In the genomic region with DNA sequence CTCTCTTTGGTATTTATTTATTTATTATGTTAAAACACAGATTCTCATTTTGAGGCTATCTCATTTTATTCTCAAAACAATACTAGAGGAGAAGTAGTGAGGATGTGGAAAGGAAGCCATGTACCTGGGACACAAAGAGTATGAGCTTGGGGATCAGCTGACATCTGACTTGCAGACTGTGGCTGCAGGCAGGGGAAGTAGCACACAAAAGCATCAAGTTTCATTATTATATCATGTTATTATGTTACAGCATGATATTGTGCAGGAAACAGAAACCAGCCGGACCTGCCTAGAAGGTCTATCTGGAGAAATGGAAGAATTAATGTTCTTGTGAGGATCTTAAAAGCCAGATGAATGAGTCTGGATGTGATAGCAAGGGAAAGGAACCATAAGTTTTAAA, we compare ENCODE assay signal across 12 cellular contexts.
DNase-seq lines count a peak whose midpoint lies in the region; ATAC-seq, FAIRE-seq and TF ChIP-seq lines count a peak whose summit lies in the region.
"Had no signal": no experiment of that assay in that cellular context is flagged by ENCODE, and none has a peak within 500 bp of the region (broad histone marks: within the 10 kb centered on the region; RNA-seq: fewer than 3 reads in every experiment).

No MANE protein-coding gene starts in this region.

- H3K36me3 ChIP-seq in thyroid gland, result no peaks in the 10 kb centered on the region

- intact Hi-C loops in thyroid gland (cut with DNase I), result no loop called here

- no peaks in the 10 kb centered on the region for H3K9me3 ChIP-seq in thyroid gland

- ATAC-seq in GM18907 (IDR thresholded peaks at IDR 0.05; ENCODE audit: unreplicated experiment) (peak; percentile 84), GM21737 (IDR thresholded peaks at IDR 0.05; ENCODE audit: unreplicated experiment) (peak; percentile 87), HG03520 (IDR thresholded peaks at IDR 0.05; ENCODE audit: unreplicated experiment) (peak; percentile 79)

- DNase-seq in epithelial cell of esophagus (ENCODE audit: low read depth), result peak; percentile 58
- no peak for DNase-seq in H54 (ENCODE audit: insufficient read length, low spot score)
- DNase-seq in thyroid gland, result no peak
- no peak for DNase-seq in stimulated activated CD4-positive, alpha-beta T cell treated with anti-CD3 and anti-CD28 coated beads, Interleukin-2, amount 100 ng/mL, for 48 hours
- DNase-seq: activated naive CD4-positive, alpha-beta T cell treated with anti-CD3 and anti-CD28 coated beads, Interleukin-2, amount 10 ng/mL, durations not matched to agents 7 days and 5 days; DND-41; immature natural killer cell; NCI-H1694 had no signal

- 48 to 74% methylated on average over 1 of the region's 1 CpG for WGBS in thyroid gland, 2 donors

- H3K4me3 ChIP-seq in epithelial cell of esophagus (ENCODE audit: low read length) (no peak overlapping the region), thyroid gland (replicated peaks in 1 of 3) (no peak overlapping the region)

- peaks cover 12 to 13% of the 10 kb centered on the region in 2 donors for H3K4me1 ChIP-seq in thyroid gland

- no peak for TF ChIP-seq POLR2A in H54 (IDR thresholded peaks at IDR 0.05; ENCODE audit: low read depth, low read length)
- no peak for TF ChIP-seq POLR2A in thyroid gland (IDR thresholded peaks at IDR 0.05)

- no peaks in the 10 kb centered on the region for H3K27me3 ChIP-seq in thyroid gland

- no peak for TF ChIP-seq CTCF in epithelial cell of esophagus (IDR thresholded peaks at IDR 0.05; ENCODE audit: insufficient read depth, low read depth, low read length, missing control alignments)
- no peak for TF ChIP-seq CTCF in thyroid gland (IDR thresholded peaks at IDR 0.05)

- FAIRE-seq in H54 (lab: Jason Lieb, UNC), result no peak
- FAIRE-seq: endometrium had no signal

- H3K27ac ChIP-seq in thyroid gland, result no peak overlapping the region
